In the genomic region with DNA sequence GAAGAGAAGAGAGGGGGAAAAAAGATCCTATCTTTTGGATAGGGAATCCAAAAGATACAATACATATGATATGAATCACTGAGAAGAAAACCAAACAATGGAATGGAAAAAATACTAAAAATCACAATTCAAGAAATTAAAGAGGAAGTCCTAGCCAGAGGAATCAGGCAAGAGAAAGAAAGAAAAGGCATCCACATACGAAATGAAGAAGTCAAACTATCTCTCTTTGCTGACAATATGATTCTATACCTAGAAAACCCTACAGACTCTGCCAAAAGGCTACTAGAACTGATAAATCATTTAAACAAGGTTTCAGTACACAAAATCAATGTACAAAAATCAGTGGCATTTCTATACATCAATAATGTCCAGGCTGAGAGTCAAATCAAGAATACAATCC, we compare ENCODE assay signal across 17 cellular contexts.
"Had no signal": no experiment of that assay in that cellular context is flagged by ENCODE, and none has a peak within 500 bp of the region (broad histone marks: within the 10 kb centered on the region; RNA-seq: fewer than 3 reads in every experiment).

No MANE protein-coding gene starts in this region.

- H3K27me3 ChIP-seq: right atrium auricular region, testis, upper lobe of left lung had no signal

- H3K4me1 ChIP-seq: right atrium auricular region, testis, upper lobe of left lung had no signal

- H3K4me1 Mint-ChIP-seq: activated naive CD8-positive, alpha-beta T cell treated with anti-CD3 and anti-CD28 coated beads for 36 hours; immature natural killer cell; nephron; stimulated activated naive CD8-positive, alpha-beta T cell treated with anti-CD3 and anti-CD28 coated beads, Interleukin-15, amount 100 ng/mL, for 72 hours had no signal

- H3K4me3 ChIP-seq: right atrium auricular region, testis, upper lobe of left lung had no signal

- H3K36me3 ChIP-seq: right atrium auricular region had no signal

- H3K27ac ChIP-seq: epithelial cell of prostate, right atrium auricular region, testis, upper lobe of left lung had no signal

- DNase-seq: activated B cell treated with CpG ODN at 0.5 μM for 24 hours; activated CD4-positive, alpha-beta T cell treated with anti-CD3 and anti-CD28 coated beads for 48 hours; activated gamma-delta T cell treated with Interleukin-2 at 50 U/mL for 16 hours; activated naive CD8-positive, alpha-beta T cell treated with anti-CD3 and anti-CD28 coated beads for 36 hours; anterior cingulate cortex; head of caudate nucleus; immature natural killer cell; occipital lobe; stimulated activated naive CD8-positive, alpha-beta T cell treated with anti-CD3 and anti-CD28 coated beads, Interleukin-15, amount 100 ng/mL, for 72 hours; T-helper 2 cell; testis; upper lobe of left lung had no signal

- ATAC-seq: stimulated activated naive CD8-positive, alpha-beta T cell treated with anti-CD3 and anti-CD28 coated beads, Interleukin-15, amount 100 ng/mL, for 72 hours had no signal

- H3K4me3 Mint-ChIP-seq: activated B cell treated with CpG ODN at 0.5 μM for 24 hours; activated naive CD8-positive, alpha-beta T cell treated with anti-CD3 and anti-CD28 coated beads for 36 hours; immature natural killer cell; nephron; stimulated activated naive CD8-positive, alpha-beta T cell treated with anti-CD3 and anti-CD28 coated beads, Interleukin-15, amount 100 ng/mL, for 72 hours had no signal

- H3K27me3 Mint-ChIP-seq: activated B cell treated with CpG ODN at 0.5 μM for 24 hours; activated naive CD8-positive, alpha-beta T cell treated with anti-CD3 and anti-CD28 coated beads for 36 hours; progenitor cell of endocrine pancreas; stimulated activated naive CD8-positive, alpha-beta T cell treated with anti-CD3 and anti-CD28 coated beads, Interleukin-15, amount 100 ng/mL, for 72 hours had no signal

- H3K9me3 ChIP-seq: right atrium auricular region, testis, upper lobe of left lung had no signal

- H3K27ac Mint-ChIP-seq: activated B cell treated with CpG ODN at 0.5 μM for 24 hours; activated naive CD8-positive, alpha-beta T cell treated with anti-CD3 and anti-CD28 coated beads for 36 hours; immature natural killer cell; nephron; progenitor cell of endocrine pancreas; stimulated activated naive CD8-positive, alpha-beta T cell treated with anti-CD3 and anti-CD28 coated beads, Interleukin-15, amount 100 ng/mL, for 72 hours had no signal

- FAIRE-seq: frontal cortex had no signal

- H3K9me3 Mint-ChIP-seq: activated B cell treated with CpG ODN at 0.5 μM for 24 hours; activated naive CD8-positive, alpha-beta T cell treated with anti-CD3 and anti-CD28 coated beads for 36 hours; nephron; stimulated activated naive CD8-positive, alpha-beta T cell treated with anti-CD3 and anti-CD28 coated beads, Interleukin-15, amount 100 ng/mL, for 72 hours had no signal
